In genomic region chr20:45878076-45878731, GRCh38 we compare ENCODE assay signal across 20 cellular contexts. TPM values are rescaled to one million over a fixed set of nuclear protein-coding genes. Genes with fewer than 3 reads are reported as not detected.
A peak's percentile ranks its signal among the peaks of the same experiment; 100 is the strongest.
DNase-seq lines count a peak whose midpoint lies in the region; ATAC-seq and TF ChIP-seq lines count a peak whose summit lies in the region.
"Had no signal": no experiment of that assay in that cellular context is flagged by ENCODE, and none has a peak within 500 bp of the region (broad histone marks: within the 10 kb centered on the region; RNA-seq: fewer than 3 reads in every experiment).

No MANE protein-coding gene starts in this region.

- H2BK120ac ChIP-seq in mesenchymal stem cell (ENCODE audit: low read depth, low read length) = no peak overlapping the region

- H2AFZ ChIP-seq in mesenchymal stem cell (ENCODE audit: low read depth, low read length) = no peak overlapping the region
- H2AFZ ChIP-seq in PC-3 (ENCODE audit: low read length) = no peak overlapping the region
- H2AFZ ChIP-seq: hepatocyte, neural progenitor cell had no signal

- ATAC-seq in PC-3 = no peak
- ATAC-seq: psoas muscle had no signal

- no peak overlapping the region for H2BK12ac ChIP-seq in mesenchymal stem cell (ENCODE audit: low read length in 2 of 2)

- peak overlapping the region in 3 of 5 donors; percentile 34 to 52 (median 45) for H3K27ac ChIP-seq in adrenal gland
- no peak overlapping the region for H3K27ac ChIP-seq in mesenchymal stem cell (ENCODE audit: low read length, poor library complexity, severe bottlenecking)
- H3K27ac ChIP-seq in PC-3 (ENCODE audit: low read length) = no peak overlapping the region
- H3K27ac ChIP-seq: hepatocyte, neural progenitor cell, psoas muscle, thoracic aorta, vagina had no signal

- H3F3A ChIP-seq in PC-3 (ENCODE audit: low read length, unreplicated experiment) = no peaks in the 10 kb centered on the region

- no peak overlapping the region for H3K4me2 ChIP-seq in mesenchymal stem cell (ENCODE audit: low read length, poor library complexity, severe bottlenecking)
- no peak overlapping the region for H3K4me2 ChIP-seq in PC-3 (ENCODE audit: low read length)
- H3K4me2 ChIP-seq: hepatocyte, neural progenitor cell had no signal

- no peak overlapping the region for H3K4me3 ChIP-seq in adrenal gland
- H3K4me3 ChIP-seq in mesenchymal stem cell (ENCODE audit: insufficient read depth in 1 of 2, low read depth in 1 of 2, low read length in 2 of 2) = no peak overlapping the region
- no peak overlapping the region for H3K4me3 ChIP-seq in PC-3 (ENCODE audit: low read length)
- H3K4me3 ChIP-seq: hepatocyte, neural progenitor cell, psoas muscle, thoracic aorta, vagina had no signal

- H3K18ac ChIP-seq in mesenchymal stem cell (ENCODE audit: low read depth in 1 of 2, low read length in 2 of 2) = no peak overlapping the region

- POLR2A ChIA-PET in PC-3 (lab: Charles Lee; ENCODE audit: unreplicated experiment) = no interaction called here
- POLR2A ChIA-PET in GM10248 (lab: Yijun Ruan, JAX) = no interaction called here

- TF ChIP-seq CTCF in adrenal gland (IDR thresholded peaks at IDR 0.05) (no peak), PC-3 (conservative IDR thresholded peaks at IDR 0.05; ENCODE audit: low read depth, low read length) (no peak), GM10248 (IDR thresholded peaks at IDR 0.05; ENCODE audit: control extremely low read depth, extremely low read depth, low read depth, missing control alignments) (no peak)

- intact Hi-C loops in adrenal gland (cut with DNase I) (no loop called here), PC-3 (cut with micrococcal nuclease) (no loop called here)

- no peak overlapping the region for H3K4ac ChIP-seq in mesenchymal stem cell (ENCODE audit: low read depth in 1 of 2, low read length in 2 of 2)

- H4K91ac ChIP-seq in mesenchymal stem cell (ENCODE audit: low read length) = no peak overlapping the region

- no peak overlapping the region for H3K23ac ChIP-seq in mesenchymal stem cell (ENCODE audit: low read length in 2 of 2)

- H3K14ac ChIP-seq in mesenchymal stem cell (ENCODE audit: low read length in 2 of 2) = no peak overlapping the region

- WGBS in adrenal gland, 4 donors = 62 to 88% (median 68%) methylated on average over 7 to 13 of the region's 13 CpGs
- 88% methylated on average over 13 of the region's 13 CpGs for WGBS in mesenchymal stem cell

- H3K36me3 ChIP-seq in adrenal gland (replicated peaks in 1 of 2) (peaks cover 0 to 20% of the 10 kb centered on the region in 2 donors), mesenchymal stem cell (ENCODE audit: control insufficient read depth in 1 of 2, insufficient read depth in 2 of 2, low read depth in 1 of 2, low read length in 2 of 2) (peaks cover 25 to 27% of the 10 kb centered on the region in 2 experiments), PC-3 (ENCODE audit: low read depth, low read length) (peaks cover 8% of the 10 kb centered on the region)
- H3K36me3 ChIP-seq: neural progenitor cell had no signal

- BruUV-seq in PC-3 (replicated peaks; lab: Mats Ljungman, UMichigan) = no TSS peak

- H2AK5ac ChIP-seq in mesenchymal stem cell (ENCODE audit: low read length, severe bottlenecking) = no peak overlapping the region

- H4K20me1 ChIP-seq in PC-3 (ENCODE audit: low read length) = no peaks in the 10 kb centered on the region

- H2BK5ac ChIP-seq in mesenchymal stem cell (ENCODE audit: low read depth, low read length, poor library complexity, severe bottlenecking) = no peak overlapping the region

- DNase-seq in GM03348 (ENCODE audit: low spot score) = peak; percentile 71
- DNase-seq in adrenal gland = peak in 1 of 7 donors; percentile 24
- DNase-seq in mesenchymal stem cell = no peak
- DNase-seq in stimulated activated CD4-positive, alpha-beta T cell treated with anti-CD3 and anti-CD28 coated beads, Interleukin-4, amount 100 ng/mL, for 1 hour = no peak
- no peak for DNase-seq in PC-3
- DNase-seq in GM10248 (ENCODE audit: extremely low spot score) = no peak
- DNase-seq: activated CD4-positive, CD25-positive, alpha-beta regulatory T cell treated with anti-CD3 and anti-CD28 coated beads, Interleukin-2, amount 50 U/mL, for 72 hours; activated T-cell treated with anti-CD3 and anti-CD28 coated beads, Interleukin-2, amount 50 U/mL, for 24 hours; aorta; NCI-H1092 treated with DMSO at 0.1 percent for 48 hours; NCI-H1930; psoas muscle; small intestine; stimulated activated CD4-positive, alpha-beta T cell treated with anti-CD3 and anti-CD28 coated beads, Interleukin-2, amount 100 ng/mL, for 48 hours; stimulated activated naive CD4-positive, alpha-beta T cell; T1000 had no signal

- H3K9me3 ChIP-seq in adrenal gland (replicated peaks in 1 of 3) (no peaks in the 10 kb centered on the region), mesenchymal stem cell (ENCODE audit: control insufficient read depth, low read length) (no peaks in the 10 kb centered on the region), PC-3 (ENCODE audit: low read length) (no peaks in the 10 kb centered on the region)
- H3K9me3 ChIP-seq: psoas muscle, thoracic aorta, vagina had no signal

- H3K4me1 ChIP-seq in adrenal gland (replicated peaks in 1 of 2) (peaks cover 20 to 39% of the 10 kb centered on the region in 2 donors), mesenchymal stem cell (ENCODE audit: control insufficient read depth, insufficient read depth, low read depth, low read length) (peaks cover 6% of the 10 kb centered on the region), PC-3 (ENCODE audit: insufficient read depth, low read length) (peaks cover 14% of the 10 kb centered on the region)

- H3K27me3 ChIP-seq in adrenal gland (no peaks in the 10 kb centered on the region), mesenchymal stem cell (ENCODE audit: control insufficient read depth in 1 of 2, insufficient read depth in 1 of 2, low read length in 2 of 2) (no peaks in the 10 kb centered on the region), PC-3 (ENCODE audit: low read length) (no peaks in the 10 kb centered on the region)
- H3K27me3 ChIP-seq: hepatocyte, neural progenitor cell, vagina had no signal

- H3K9me2 ChIP-seq in PC-3 (replicated peaks; ENCODE audit: low read length) = no peaks in the 10 kb centered on the region

- CTCF ChIA-PET in PC-3 (lab: Charles Lee) = no interaction called here
- CTCF ChIA-PET in GM10248 (lab: Yijun Ruan, JAX) = interaction anchor here (0.7 kb wide), 1 partner anchor 12 kb away, joined by 5 read pairs; the partner anchor contains the start of gene NEURL2

- H3K79me1 ChIP-seq in mesenchymal stem cell (replicated peaks; ENCODE audit: low read length, poor library complexity, severe bottlenecking) = peaks cover 6% of the 10 kb centered on the region

- H4K8ac ChIP-seq in mesenchymal stem cell (ENCODE audit: low read length) = no peak overlapping the region

- peaks cover 21% of the 10 kb centered on the region for H3K79me2 ChIP-seq in PC-3 (ENCODE audit: low read length)

- H3K9ac ChIP-seq in mesenchymal stem cell (ENCODE audit: low read length) (peak overlapping the region; percentile 18), PC-3 (ENCODE audit: low read length) (no peak overlapping the region)
- H3K9ac ChIP-seq: neural progenitor cell had no signal

- no peak for TF ChIP-seq POLR2A in adrenal gland (IDR thresholded peaks at IDR 0.05)

- H2BK15ac ChIP-seq in mesenchymal stem cell (ENCODE audit: low read depth, poor library complexity, severe bottlenecking) = no peak overlapping the region

RNA-seq across cellular contexts. Expression of gene ZSWIM1, which starts 2.8 kb away (rescaled TPM):
- total RNA-seq in adrenal gland (10 to 100 TPM; 15.9 to 22.1 (median 19.9) TPM), PC-3 (2014; rRNA removed) (9.4 and 16.3 TPM in 2 replicates)
- 10 to 100 TPM in 1 of 3 donors, 1 to 10 TPM in 2; 4.2 to 19.2 (median 5.6) TPM for polyA plus RNA-seq in adrenal gland
- 8.7 TPM for polyA plus RNA-seq in mesenchymal stem cell (2013, experiment 1 of 2)
- polyA plus RNA-seq in mesenchymal stem cell (2013, experiment 2 of 2) = 9.0 TPM

RNA-seq across cellular contexts. Expression of gene SPATA25, which starts 9.2 kb away (rescaled TPM):
- total RNA-seq in adrenal gland = 10 to 100 TPM in 1 of 8 donors, 1 to 10 TPM in 5, under 1 TPM in 1, not detected in 1; 0.35 to 12.5 (median 2.9) TPM
- polyA plus RNA-seq in adrenal gland = 1 to 10 TPM in 1 of 3 donors, under 1 TPM in 2; 0.29 to 3.5 (median 0.57) TPM
- polyA plus RNA-seq in mesenchymal stem cell (2013, experiment 1 of 2) = 0.39 TPM
- polyA plus RNA-seq in mesenchymal stem cell (2013, experiment 2 of 2) = 0.38 TPM
- 0.40 and 0.46 TPM in 2 replicates for total RNA-seq in PC-3 (2014; rRNA removed)

RNA-seq across cellular contexts. Expression of gene NEURL2, which starts 12.8 kb away (rescaled TPM):
- 10 to 100 TPM in 6 of 8 donors, 1 to 10 TPM in 2; 6.0 to 36.4 (median 16.0) TPM for total RNA-seq in adrenal gland
- 10 to 100 TPM in 1 of 3 donors, 1 to 10 TPM in 2; 1.0 to 19.1 (median 7.2) TPM for polyA plus RNA-seq in adrenal gland
- polyA plus RNA-seq in mesenchymal stem cell (2013, experiment 1 of 2) = 4.3 TPM
- polyA plus RNA-seq in mesenchymal stem cell (2013, experiment 2 of 2) = 3.6 TPM
- total RNA-seq in PC-3 (2014; rRNA removed) = 2.3 and 3.7 TPM in 2 replicates

RNA-seq across cellular contexts. Expression of gene CTSA, which starts 12.9 kb away (rescaled TPM):
- total RNA-seq in adrenal gland (100 to 1,000 TPM; 306 to 776 (median 549) TPM), PC-3 (2014; rRNA removed) (98.0 and 129 TPM in 2 replicates)
- 100 to 1,000 TPM; 517 to 854 (median 731) TPM for polyA plus RNA-seq in adrenal gland
- polyA plus RNA-seq in mesenchymal stem cell (2013, experiment 1 of 2) = 373 TPM
- 366 TPM for polyA plus RNA-seq in mesenchymal stem cell (2013, experiment 2 of 2)

RNA-seq across cellular contexts. Expression of gene ZSWIM3, which starts 20.8 kb away (rescaled TPM):
- total RNA-seq in adrenal gland (1 to 10 TPM; 3.7 to 9.3 (median 6.3) TPM), PC-3 (2014; rRNA removed) (2.1 and 4.2 TPM in 2 replicates)
- polyA plus RNA-seq in adrenal gland = 1 to 10 TPM; 2.9 to 4.2 (median 3.1) TPM
- 1.5 TPM for polyA plus RNA-seq in mesenchymal stem cell (2013, experiment 1 of 2)
- 1.6 TPM for polyA plus RNA-seq in mesenchymal stem cell (2013, experiment 2 of 2)

Comparison
In these comparisons a context has a peak if more than half of its experiments do, and no peak if none do; other contexts are left out.
1. H3K27ac ChIP-seq: peak in adrenal gland (3 of 5); none in mesenchymal stem cell (single experiment) and PC-3 (single experiment).